Comparison of ENCODE assay signal across 1 cellular context in genomic region chr4:5979981-5980380, GRCh38.
TF ChIP-seq lines count a peak whose summit lies in the region.

No MANE protein-coding gene starts in this region.

TF ChIP-seq in SK-N-SH treated with all-trans-retinoic acid at 6 μM for 48 hours, 23 proteins besides CTCF, POLR2A, EP300 and RAD21 (continued from another document):
- TF ChIP-seq PATZ1 (CRISPR knock-in tag; IDR thresholded peaks at IDR 0.05; ENCODE audit: borderline replicate concordance) = no peak
- TF ChIP-seq ZNF565 (CRISPR knock-in tag; conservative IDR thresholded peaks at IDR 0.05; ENCODE audit: low read depth) = no peak
- TF ChIP-seq CSRNP3 (CRISPR knock-in tag; IDR thresholded peaks at IDR 0.05) = no peak
- TF ChIP-seq OSR1 (CRISPR knock-in tag; IDR thresholded peaks at IDR 0.05) = no peak
- no peak for TF ChIP-seq ISL1 (CRISPR knock-in tag; IDR thresholded peaks at IDR 0.05)
- no peak for TF ChIP-seq ZFP3 (CRISPR knock-in tag; IDR thresholded peaks at IDR 0.05)
- TF ChIP-seq CSDC2 (CRISPR knock-in tag; IDR thresholded peaks at IDR 0.05) = no peak
- no peak for TF ChIP-seq RARB (CRISPR knock-in tag; IDR thresholded peaks at IDR 0.05)
- no peak for TF ChIP-seq TSHZ2 (CRISPR knock-in tag; IDR thresholded peaks at IDR 0.05)
- no peak for TF ChIP-seq PPARA (CRISPR knock-in tag; IDR thresholded peaks at IDR 0.05; ENCODE audit: borderline replicate concordance)
- no peak for TF ChIP-seq TOX (CRISPR knock-in tag; IDR thresholded peaks at IDR 0.05; ENCODE audit: borderline replicate concordance)
- no peak for TF ChIP-seq ZNF70 (CRISPR knock-in tag; IDR thresholded peaks at IDR 0.05)
- TF ChIP-seq ZC3H10 (CRISPR knock-in tag; IDR thresholded peaks at IDR 0.05) = no peak
